Comparison of ENCODE assay signal across 25 cellular contexts in the genomic region with DNA sequence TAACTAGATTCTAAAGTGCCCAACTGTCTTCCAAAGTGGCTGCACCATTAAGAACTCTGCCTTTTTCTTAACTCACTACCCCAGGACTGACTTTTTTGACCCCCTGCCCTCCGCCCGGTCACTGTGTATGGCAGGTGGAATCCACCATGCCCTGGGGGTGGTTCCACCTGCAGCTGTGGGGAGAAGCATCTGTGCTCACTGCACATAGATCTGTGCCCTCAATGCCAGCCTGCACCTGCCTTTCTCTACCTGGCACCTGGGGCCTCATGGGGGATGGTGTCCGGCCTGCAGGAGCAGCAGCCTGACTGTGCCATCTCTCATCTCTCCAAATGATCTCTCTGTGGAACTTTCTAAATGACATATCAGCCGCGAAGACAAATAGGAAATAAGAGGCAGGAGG.
"Had no signal": no experiment of that assay in that cellular context is flagged by ENCODE, and none has a peak within 500 bp of the region (broad histone marks: within the 10 kb centered on the region; RNA-seq: fewer than 3 reads in every experiment).

No MANE protein-coding gene starts in this region.

- H3K4me1 ChIP-seq: ascending aorta, breast epithelium, colonic mucosa had no signal

- H3K4me3 ChIP-seq: ascending aorta, breast epithelium, cardiac muscle cell, colonic mucosa had no signal

- H3K27me3 ChIP-seq: ascending aorta, breast epithelium, cardiac muscle cell, colonic mucosa had no signal

- H3K9me3 ChIP-seq: ascending aorta, colonic mucosa had no signal

- H3K36me3 ChIP-seq: ascending aorta, breast epithelium, cardiac muscle cell, colonic mucosa had no signal

- H3K27ac ChIP-seq: ascending aorta, breast epithelium, cardiac muscle cell, colonic mucosa, epithelial cell of prostate had no signal

- DNase-seq: activated CD4-positive, alpha-beta memory T cell treated with anti-CD3 and anti-CD28 coated beads for 36 hours; activated CD4-positive, alpha-beta T cell treated with anti-CD3 and anti-CD28 coated beads for 36 hours; activated CD4-positive, alpha-beta T cell treated with anti-CD3 and anti-CD28 coated beads, Interleukin-2, amount 10 ng/mL, durations not matched to agents 24 days and 14 days; activated CD4-positive, CD25-positive, alpha-beta regulatory T cell; activated CD4-positive, CD25-positive, alpha-beta regulatory T cell treated with anti-CD3 and anti-CD28 coated beads, Interleukin-2, amount 50 U/mL, for 72 hours; activated CD8-positive, alpha-beta memory T cell treated with anti-CD3 and anti-CD28 coated beads, Interleukin-2, amount 10 ng/mL, durations not matched to agents 7 days and 5 days; activated CD8-positive, alpha-beta memory T cell treated with anti-CD3 and anti-CD28 coated beads, Interleukin-2, amount 50 U/mL, for 4 hours; activated CD8-positive, alpha-beta T cell treated with anti-CD3 and anti-CD28 coated beads, Interleukin-2, amount 10 ng/mL, durations not matched to agents 7 days and 5 days; activated gamma-delta T cell; activated naive CD4-positive, alpha-beta T cell; activated naive CD4-positive, alpha-beta T cell treated with anti-CD3 and anti-CD28 coated beads, Interleukin-2, amount 10 ng/mL, durations not matched to agents 7 days and 5 days; activated naive CD8-positive, alpha-beta T cell treated with anti-CD3 and anti-CD28 coated beads, Interleukin-2, amount 10 ng/mL, durations not matched to agents 7 days and 5 days; activated T-cell treated with anti-CD3 and anti-CD28 coated beads for 4 hours; activated T-cell treated with anti-CD3 and anti-CD28 coated beads, Interleukin-2, amount 50 U/mL, for 24 hours; activated T-cell treated with anti-CD3 and anti-CD28 coated beads, Interleukin-2, amount 50 U/mL, for 72 hours; central memory CD4-positive, alpha-beta T cell; cerebellar nuclear complex; colonic mucosa; effector CD8-positive, alpha-beta T cell; foreskin fibroblast; hippocampal formation had no signal
